ENCODE assay signal across 9 cellular contexts in genomic region chr6:138571585-138572199, GRCh38.
DNase-seq lines count a peak whose midpoint lies in the region; ATAC-seq and TF ChIP-seq lines count a peak whose summit lies in the region.
"Had no signal": no experiment of that assay in that cellular context is flagged by ENCODE, and none has a peak within 500 bp of the region (broad histone marks: within the 10 kb centered on the region; RNA-seq: fewer than 3 reads in every experiment).

No MANE protein-coding gene starts in this region.

- H3K4me1 Mint-ChIP-seq in chondrocyte (ENCODE audit: low read depth), result no peaks in the 10 kb centered on the region

- H3K27ac ChIP-seq in liver (ENCODE audit: low read depth in 1 of 2, low read length in 2 of 2) (peak overlapping the region; percentile 84 to 88), suprapubic skin (peak overlapping the region; percentile 72)

- no peaks in the 10 kb centered on the region for H3K36me3 Mint-ChIP-seq in chondrocyte (ENCODE audit: low read depth)

- TF ChIP-seq CTCF in chondrocyte (IDR thresholded peaks at IDR 0.05) (no peak), liver (IDR thresholded peaks at IDR 0.05; ENCODE audit: low read depth, low read length, missing input control) (no peak), suprapubic skin (IDR thresholded peaks at IDR 0.05) (no peak)

- no peak for TF ChIP-seq EP300 in suprapubic skin (IDR thresholded peaks at IDR 0.05)

- H3K4me3 Mint-ChIP-seq in chondrocyte (ENCODE audit: unreplicated experiment), result no peak overlapping the region
- H3K4me3 Mint-ChIP-seq: activated T-helper 1 cell treated with anti-CD3 and anti-CD28 coated beads, Interleukin-12 subunit alpha, Interleukin-12 subunit beta, Interleukin-2, Interleukin-4 antibody, amounts not matched to agents 30 ng/mL and 10 ng/mL and 1 ng/mL, durations not matched to agents 14 hours and 24 hours and 36 hours had no signal

- H3K36me3 ChIP-seq in MG63 (no peaks in the 10 kb centered on the region), liver (ENCODE audit: control insufficient read depth in 4 of 4, insufficient read depth in 3 of 4, low read depth in 1 of 4, low read length in 3 of 4) (no peaks in the 10 kb centered on the region), suprapubic skin (no peaks in the 10 kb centered on the region)

- H3K27ac Mint-ChIP-seq in chondrocyte (ENCODE audit: unreplicated experiment), result peak overlapping the region; percentile 78
- H3K27ac Mint-ChIP-seq: activated T-helper 1 cell treated with anti-CD3 and anti-CD28 coated beads, Interleukin-12 subunit alpha, Interleukin-12 subunit beta, Interleukin-2, Interleukin-4 antibody, amounts not matched to agents 30 ng/mL and 10 ng/mL and 1 ng/mL, durations not matched to agents 14 hours and 24 hours and 36 hours had no signal

- no peak for ATAC-seq in GM18868 (IDR thresholded peaks at IDR 0.05; ENCODE audit: unreplicated experiment)

- H3K9me3 ChIP-seq in MG63 (no peaks in the 10 kb centered on the region), liver (ENCODE audit: control insufficient read depth in 4 of 4, low read length in 3 of 4) (no peaks in the 10 kb centered on the region), suprapubic skin (no peaks in the 10 kb centered on the region)

- H3K4me1 ChIP-seq in liver (ENCODE audit: control insufficient read depth in 4 of 4, insufficient read depth in 4 of 4, low read length in 3 of 4), result peaks cover 0 to 17% (median 10%) of the 10 kb centered on the region in 4 donors
- peaks cover 17% of the 10 kb centered on the region for H3K4me1 ChIP-seq in suprapubic skin

- H3K27me3 ChIP-seq in MG63 (no peaks in the 10 kb centered on the region), liver (ENCODE audit: control insufficient read depth in 4 of 4, insufficient read depth in 4 of 4, low read length in 3 of 4) (no peaks in the 10 kb centered on the region), suprapubic skin (no peaks in the 10 kb centered on the region)

- H3K4me3 ChIP-seq in MG63, result peak overlapping the region; percentile 41
- H3K4me3 ChIP-seq in liver (ENCODE audit: low read depth in 1 of 3, low read length in 3 of 3), result peak overlapping the region in 2 of 3 donors; percentile 48 to 60
- peak overlapping the region; percentile 48 for H3K4me3 ChIP-seq in suprapubic skin

- H3K9ac ChIP-seq in liver (ENCODE audit: low read depth in 1 of 2, low read length in 2 of 2), result peak overlapping the region; percentile 69 to 75

- no peak for TF ChIP-seq POLR2A in suprapubic skin (IDR thresholded peaks at IDR 0.05)

- 31% methylated on average over 16 of the region's 16 CpGs for WGBS in liver
- 33% methylated on average over 16 of the region's 16 CpGs for WGBS in suprapubic skin

- no peaks in the 10 kb centered on the region for H3K27me3 Mint-ChIP-seq in chondrocyte (ENCODE audit: low read depth)

- DNase-seq in MG63, result no peak
- DNase-seq in chondrocyte (ENCODE audit: low spot score), result no peak
- DNase-seq in suprapubic skin (ENCODE audit: low spot score in 2 of 2), result no peak
- DNase-seq in NK-92 (lab: John Stamatoyannopoulos, UW; ENCODE audit: unreplicated experiment), result no peak
- no peak for DNase-seq in OCI-M1 (lab: John Stamatoyannopoulos, UW)
- DNase-seq in occipital lobe (lab: John Stamatoyannopoulos, UW), result no peak

- TF ChIP-seq RAD21 in liver (IDR thresholded peaks at IDR 0.05), result no peak

- no peaks in the 10 kb centered on the region for H3K9me3 Mint-ChIP-seq in chondrocyte (ENCODE audit: low read depth)
- H3K9me3 Mint-ChIP-seq: activated T-helper 1 cell treated with anti-CD3 and anti-CD28 coated beads, Interleukin-12 subunit alpha, Interleukin-12 subunit beta, Interleukin-2, Interleukin-4 antibody, amounts not matched to agents 30 ng/mL and 10 ng/mL and 1 ng/mL, durations not matched to agents 14 hours and 24 hours and 36 hours had no signal

TF ChIP-seq in liver, 16 proteins besides CTCF, POLR2A, EP300 and RAD21:
- TF ChIP-seq HNF4A (conservative IDR thresholded peaks at IDR 0.05) (no peak), GABPA (IDR thresholded peaks at IDR 0.05 in 1 of 2, conservative IDR thresholded peaks at IDR 0.05 in 1 of 2) (no peak), SP1 (IDR thresholded peaks at IDR 0.05) (no peak), JUND (IDR thresholded peaks at IDR 0.05) (no peak), FOXA2 (IDR thresholded peaks at IDR 0.05) (no peak), HNF4G (IDR thresholded peaks at IDR 0.05) (no peak)
- TF ChIP-seq, protein P1, sequence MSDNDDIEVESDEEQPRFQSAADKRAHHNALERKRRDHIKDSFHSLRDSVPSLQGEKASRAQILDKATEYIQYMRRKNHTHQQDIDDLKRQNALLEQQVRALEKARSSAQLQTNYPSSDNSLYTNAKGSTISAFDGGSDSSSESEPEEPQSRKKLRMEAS (IDR thresholded peaks at IDR 0.05), result no peak
TF ChIP-seq in liver: peak in this region for 0.
